21 cellular contexts compared by ENCODE assay signal in genomic region chr2:163264376-163264775, GRCh38.
DNase-seq lines count a peak whose midpoint lies in the region; ATAC-seq and TF ChIP-seq lines count a peak whose summit lies in the region.
"Had no signal": no experiment of that assay in that cellular context is flagged by ENCODE, and none has a peak within 500 bp of the region (broad histone marks: within the 10 kb centered on the region; RNA-seq: fewer than 3 reads in every experiment).

No MANE protein-coding gene starts in this region.

- no peak for TF ChIP-seq CTCF in epithelial cell of esophagus (IDR thresholded peaks at IDR 0.05; ENCODE audit: insufficient read depth, low read depth, low read length, missing control alignments)
- no peak for TF ChIP-seq CTCF in osteoblast (IDR thresholded peaks at IDR 0.05; ENCODE audit: extremely low read depth, low read depth, low read length)

- no peaks in the 10 kb centered on the region for H3K9me3 ChIP-seq in osteoblast (ENCODE audit: low read depth, low read length)
- H3K9me3 ChIP-seq: heart right ventricle, right lobe of liver had no signal

- H3K36me3 ChIP-seq in osteoblast (ENCODE audit: insufficient read depth, low read length): no peaks in the 10 kb centered on the region
- H3K36me3 ChIP-seq: heart right ventricle, right lobe of liver had no signal

- DNase-seq in Daoy (ENCODE audit: low read depth): peak; percentile 30
- peak; percentile 96 for DNase-seq in NCI-H226
- peak; percentile 68 for DNase-seq in epithelial cell of esophagus (ENCODE audit: low read depth)
- DNase-seq in osteoblast (ENCODE audit: insufficient read length, low spot score, missing footprints): no peak
- DNase-seq in effector CD4-positive, alpha-beta T cell: no peak
- no peak for DNase-seq in mesenteric fat pad (ENCODE audit: low spot score)
- DNase-seq in iPS-NIHi7 (ENCODE audit: extremely low spot score): no peak
- DNase-seq: activated B cell treated with CpG ODN at 0.5 μM for 24 hours; activated CD8-positive, alpha-beta T cell treated with anti-CD3 and anti-CD28 coated beads for 36 hours; activated naive CD4-positive, alpha-beta T cell; activated T-cell treated with anti-CD3 and anti-CD28 coated beads, Interleukin-2, amount 50 U/mL, for 24 hours; CD8-positive, alpha-beta T cell; heart right ventricle; NCI-H510A treated with DMSO at 0.1 percent for 48 hours; NK-92 treated with Interleukin-12 subunit alpha and Interleukin-12 subunit beta, amount 100 ng/mL, for 24 hours; nucleus accumbens; right lobe of liver had no signal

- H3K79me2 ChIP-seq in osteoblast (ENCODE audit: insufficient read depth, low read length): no peaks in the 10 kb centered on the region

- peak overlapping the region; percentile 40 for H3K4me2 ChIP-seq in osteoblast (ENCODE audit: insufficient read depth, low read length)

- no peaks in the 10 kb centered on the region for H3K27me3 ChIP-seq in osteoblast (ENCODE audit: insufficient read depth, low read length)
- H3K27me3 ChIP-seq: heart right ventricle, right lobe of liver had no signal

- ATAC-seq in HG03460 (IDR thresholded peaks at IDR 0.05; ENCODE audit: unreplicated experiment): no peak
- ATAC-seq: activated CD8-positive, alpha-beta T cell treated with anti-CD3 and anti-CD28 coated beads for 36 hours; CD8-positive, alpha-beta T cell; HCT116; right lobe of liver had no signal

- H3K4me1 ChIP-seq in osteoblast (ENCODE audit: insufficient read depth, low read length): peaks cover 19% of the 10 kb centered on the region
- H3K4me1 ChIP-seq: heart right ventricle, right lobe of liver had no signal

- H3K27ac ChIP-seq in osteoblast (ENCODE audit: low read depth, low read length): no peak overlapping the region
- H3K27ac ChIP-seq: heart right ventricle, right lobe of liver, SK-N-MC had no signal

- H4K20me1 ChIP-seq in osteoblast (ENCODE audit: insufficient read depth, low read length): no peaks in the 10 kb centered on the region

- H3K4me3 ChIP-seq in epithelial cell of esophagus (ENCODE audit: low read length) (no peak overlapping the region), osteoblast (ENCODE audit: insufficient read depth, low read length) (no peak overlapping the region)
- H3K4me3 ChIP-seq: heart right ventricle, lung, right lobe of liver, SK-N-MC had no signal

- H2AFZ ChIP-seq in osteoblast (ENCODE audit: low read length): no peak overlapping the region

Comparison
In these comparisons a context has a peak if more than half of its experiments do, and no peak if none do; other contexts are left out.
1. DNase-seq: peak in Daoy (single experiment), NCI-H226 (single experiment) and epithelial cell of esophagus (single experiment); none in osteoblast (single experiment), effector CD4-positive, alpha-beta T cell (single experiment), mesenteric fat pad (single experiment) and iPS-NIHi7 (single experiment).